ENCODE assay signal across 12 cellular contexts in the genomic region with DNA sequence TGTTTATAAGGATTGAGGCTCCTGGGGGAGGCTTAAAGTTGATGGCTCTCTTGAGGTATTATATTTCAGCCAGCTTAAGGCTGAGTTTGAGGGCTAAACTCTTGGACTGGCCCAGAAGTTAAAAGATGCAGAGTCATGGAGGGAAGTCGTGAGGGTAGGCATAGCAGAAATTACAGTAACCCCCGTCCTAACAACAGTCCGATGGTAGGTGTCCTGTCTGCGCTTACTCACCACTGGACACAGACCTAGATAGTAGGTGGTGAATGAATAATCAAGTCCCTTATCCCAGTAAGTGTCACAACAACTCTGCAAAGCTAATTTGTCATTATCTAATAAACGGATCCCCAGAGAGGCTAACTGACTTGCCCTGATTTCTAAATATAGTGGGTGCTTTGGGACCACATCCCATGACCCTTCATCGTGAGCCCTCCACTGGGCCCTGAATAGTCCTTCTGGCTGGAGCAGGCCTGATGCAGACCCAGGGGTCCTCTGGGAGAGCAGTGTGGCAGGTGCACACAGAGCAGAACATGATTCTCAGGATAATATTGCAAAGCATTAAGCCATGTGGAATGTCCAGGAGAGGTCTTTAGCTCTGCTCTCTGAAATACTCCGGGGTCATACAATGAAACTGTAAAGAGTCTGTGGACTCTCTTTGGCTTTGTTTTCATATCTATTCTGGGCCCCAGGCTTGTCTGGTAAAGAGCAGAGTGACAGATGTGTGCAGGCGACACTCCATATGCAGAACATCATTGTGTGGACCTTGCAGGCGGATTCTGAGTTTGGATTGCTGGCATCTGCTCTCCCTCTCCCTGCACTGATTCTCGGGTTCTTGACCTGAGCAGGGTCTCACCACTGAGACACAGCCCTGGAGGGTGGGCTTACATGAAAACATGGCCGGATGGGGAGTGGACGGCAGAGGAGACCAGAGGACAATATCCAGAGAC.
DNase-seq lines count a peak whose midpoint lies in the region; ATAC-seq and TF ChIP-seq lines count a peak whose summit lies in the region.
"Had no signal": no experiment of that assay in that cellular context is flagged by ENCODE, and none has a peak within 500 bp of the region (broad histone marks: within the 10 kb centered on the region; RNA-seq: fewer than 3 reads in every experiment).

No MANE protein-coding gene starts in this region.

- H3K27me3 Mint-ChIP-seq in MCF 10A (ENCODE audit: insufficient read depth, unreplicated experiment), result peaks cover 35% of the 10 kb centered on the region

- DNase-seq in DMS153 treated with DMSO at 0.1 percent for 48 hours (lab: John Stamatoyannopoulos, UW; ENCODE audit: unreplicated experiment), result peak; percentile 2
- no peak for DNase-seq in DMS153 (lab: John Stamatoyannopoulos, UW)
- peak; percentile 50 for DNase-seq in NCI-H82 treated with DMSO at 0.1 percent for 48 hours (lab: John Stamatoyannopoulos, UW; ENCODE audit: unreplicated experiment)
- no peak for DNase-seq in Right ventricle myocardium superior
- DNase-seq in sigmoid colon, result no peak
- no peak for DNase-seq in NCI-H2227 treated with DMSO at 0.1 percent for 48 hours (lab: John Stamatoyannopoulos, UW)
- DNase-seq in MCF 10A (ENCODE audit: unreplicated experiment), result no peak
- DNase-seq in occipital lobe (lab: John Stamatoyannopoulos, UW), result no peak
- DNase-seq: activated gamma-delta T cell, lower lobe of right lung had no signal

- H3K27ac ChIP-seq in sigmoid colon, result peak overlapping the region in 3 of 4 donors; percentile 37 to 59 (median 56)
- H3K27ac ChIP-seq: 22Rv1, lower lobe of right lung, suprapubic skin had no signal

- ATAC-seq in Right ventricle myocardium superior (ENCODE audit: poor library complexity), result peak; percentile 62

- TF ChIP-seq EP300 in sigmoid colon (IDR thresholded peaks at IDR 0.05), result no peak

- TF ChIP-seq POLR2A in sigmoid colon (IDR thresholded peaks at IDR 0.05), result no peak

- WGBS in sigmoid colon, 2 donors, result 79 to 83% methylated on average over 12 of the region's 12 CpGs

- no peaks in the 10 kb centered on the region for H3K9me3 Mint-ChIP-seq in MCF 10A (ENCODE audit: unreplicated experiment)

- H3K36me3 Mint-ChIP-seq in MCF 10A (ENCODE audit: insufficient read depth, unreplicated experiment), result no peaks in the 10 kb centered on the region

- H3K36me3 ChIP-seq in sigmoid colon, result no peaks in the 10 kb centered on the region
- H3K36me3 ChIP-seq: lower lobe of right lung, suprapubic skin had no signal

- CTCF ChIA-PET in MCF 10A (lab: Yijun Ruan, JAX), result interaction anchor here (0.6 to 2.3 kb wide), 3 partner anchors 20 to 1684 kb away, joined by 3 to 7 read pairs (median 3); no protein-coding TSS in a partner anchor

- POLR2A ChIA-PET in MCF 10A (lab: Yijun Ruan, JAX), result no interaction called here

- H3K4me1 ChIP-seq in sigmoid colon, result peaks cover 0 to 81% (median 68%) of the 10 kb centered on the region in 4 donors

- no peaks in the 10 kb centered on the region for H3K27me3 ChIP-seq in sigmoid colon
- H3K27me3 ChIP-seq: suprapubic skin had no signal

- no peaks in the 10 kb centered on the region for H3K9me3 ChIP-seq in sigmoid colon
- H3K9me3 ChIP-seq: lower lobe of right lung, suprapubic skin had no signal

- BruUV-seq in MCF 10A (replicated peaks; lab: Mats Ljungman, UMichigan), result no TSS peak

- intact Hi-C loops in Right ventricle myocardium superior (cut with DNase I) (no loop called here), sigmoid colon (cut with DNase I) (no loop called here), MCF 10A (cut with micrococcal nuclease) (no loop called here)

- H3K4me3 Mint-ChIP-seq in MCF 10A (ENCODE audit: unreplicated experiment), result no peak overlapping the region

- TF ChIP-seq CTCF in sigmoid colon (IDR thresholded peaks at IDR 0.05) (no peak), MCF 10A (IDR thresholded peaks at IDR 0.05; ENCODE audit: unreplicated experiment) (no peak)

- H3K27ac Mint-ChIP-seq in MCF 10A (ENCODE audit: low read depth, unreplicated experiment), result no peak overlapping the region

- H3K4me1 Mint-ChIP-seq in MCF 10A (ENCODE audit: insufficient read depth, unreplicated experiment), result peaks cover 12% of the 10 kb centered on the region

- H3K4me3 ChIP-seq in sigmoid colon, result no peak overlapping the region
- H3K4me3 ChIP-seq: lower lobe of right lung, suprapubic skin had no signal

Comparison
In these comparisons a context has a peak if more than half of its experiments do, and no peak if none do; other contexts are left out.
1. DNase-seq: peak in DMS153 treated with DMSO at 0.1 percent for 48 hours (single experiment) and NCI-H82 treated with DMSO at 0.1 percent for 48 hours (single experiment); none in DMS153 (single experiment), Right ventricle myocardium superior (single experiment), sigmoid colon (single experiment), NCI-H2227 treated with DMSO at 0.1 percent for 48 hours (single experiment), MCF 10A (single experiment) and occipital lobe (single experiment).